18 cellular contexts compared by ENCODE assay signal in the genomic region with DNA sequence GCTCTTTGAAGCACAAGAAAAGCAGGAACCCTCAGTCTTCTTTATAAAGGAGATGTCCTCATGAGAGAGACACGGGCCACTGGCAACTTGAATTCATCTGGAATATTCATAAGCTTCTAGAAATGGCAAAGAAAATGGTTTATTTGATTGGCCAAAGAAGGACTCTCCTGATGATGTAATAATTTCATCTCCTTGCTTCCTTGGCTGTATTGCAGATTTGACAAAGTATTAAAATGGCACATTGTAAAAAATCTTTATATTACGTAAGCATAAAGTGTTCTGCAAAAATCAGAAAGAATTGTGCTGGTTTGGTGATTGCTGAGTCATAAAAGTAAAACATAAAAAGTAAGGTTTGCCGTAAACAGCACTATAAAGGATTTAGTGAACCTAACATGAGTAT.
"Had no signal": no experiment of that assay in that cellular context is flagged by ENCODE, and none has a peak within 500 bp of the region (broad histone marks: within the 10 kb centered on the region; RNA-seq: fewer than 3 reads in every experiment).

No MANE protein-coding gene starts in this region.

- FAIRE-seq: astrocyte had no signal

- H3K27me3 ChIP-seq: SJCRH30 had no signal

- H3K4me1 ChIP-seq: SJCRH30 had no signal

- DNase-seq: activated CD4-positive, alpha-beta memory T cell treated with anti-CD3 and anti-CD28 coated beads, Interleukin-2, amount 10 ng/mL, durations not matched to agents 7 days and 5 days; activated CD4-positive, alpha-beta T cell treated with anti-CD3 and anti-CD28 coated beads for 36 hours; activated CD4-positive, alpha-beta T cell treated with anti-CD3 and anti-CD28 coated beads, Interleukin-2, amount 50 U/mL, for 1 hour; activated gamma-delta T cell; activated naive CD4-positive, alpha-beta T cell treated with anti-CD3 and anti-CD28 coated beads for 36 hours; activated T-cell treated with anti-CD3 and anti-CD28 coated beads for 4 hours; activated T-cell treated with anti-CD3 and anti-CD28 coated beads, Interleukin-2, amount 50 U/mL, for 48 hours; NCI-H1694; NCI-H345; NCI-H510A; NCI-H526 treated with DMSO at 0.1 percent for 48 hours; Right ventricle myocardium superior; RPMI8226; WERI-Rb-1 had no signal

- H3K4me3 ChIP-seq: SJCRH30 had no signal

- H3K4me2 ChIP-seq: KMS-11 had no signal

- H3K9ac ChIP-seq: KMS-11 had no signal

- H3K27ac ChIP-seq: KMS-11, SJCRH30, WERI-Rb-1 had no signal

- H3K36me3 ChIP-seq: SJCRH30, WERI-Rb-1 had no signal

- H3K9me3 ChIP-seq: SJCRH30 had no signal

- ATAC-seq: Panc1 had no signal
